2 cellular contexts compared by ENCODE assay signal in the genomic region with DNA sequence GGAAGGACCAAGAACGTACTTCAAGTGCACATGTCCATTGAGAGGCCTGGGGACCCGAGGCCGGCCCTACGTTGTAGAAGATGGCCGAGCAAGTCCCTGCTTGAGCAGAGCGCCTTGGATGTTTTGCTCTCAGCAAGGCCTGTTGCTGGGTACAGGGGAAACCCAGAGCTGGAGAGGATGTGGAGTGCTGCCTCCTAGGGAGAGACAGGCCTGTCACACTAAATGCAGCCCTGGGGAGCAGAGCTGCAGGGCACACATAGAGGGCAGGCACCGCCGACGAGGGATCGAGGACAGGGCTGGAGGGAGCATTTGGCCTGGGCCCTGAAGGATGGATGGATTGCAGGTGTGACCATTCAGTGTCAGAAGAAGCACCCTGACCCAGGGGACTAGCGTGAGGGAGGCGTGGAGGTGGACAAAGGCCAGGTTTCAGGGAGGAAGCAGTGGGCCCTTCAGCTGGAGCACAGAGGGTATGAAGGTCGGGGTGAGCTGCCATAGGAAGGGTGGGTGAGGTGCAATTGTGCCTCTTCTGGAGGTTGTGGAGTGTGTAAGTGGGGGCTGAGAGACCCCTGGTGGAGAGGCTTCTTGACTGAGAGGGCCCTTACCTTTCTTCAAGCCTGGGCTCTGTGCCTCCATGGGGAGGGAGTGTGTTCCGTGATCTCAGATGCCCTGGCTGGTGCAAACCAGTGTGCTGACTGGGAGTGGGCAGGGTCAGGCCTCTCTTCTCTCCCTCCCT.
TF ChIP-seq lines count a peak whose summit lies in the region.

No MANE protein-coding gene starts in this region.

TF ChIP-seq in HepG2, 621 proteins besides CTCF, POLR2A, EP300 and RAD21 (continued from another document):
- TF ChIP-seq, protein P1, sequence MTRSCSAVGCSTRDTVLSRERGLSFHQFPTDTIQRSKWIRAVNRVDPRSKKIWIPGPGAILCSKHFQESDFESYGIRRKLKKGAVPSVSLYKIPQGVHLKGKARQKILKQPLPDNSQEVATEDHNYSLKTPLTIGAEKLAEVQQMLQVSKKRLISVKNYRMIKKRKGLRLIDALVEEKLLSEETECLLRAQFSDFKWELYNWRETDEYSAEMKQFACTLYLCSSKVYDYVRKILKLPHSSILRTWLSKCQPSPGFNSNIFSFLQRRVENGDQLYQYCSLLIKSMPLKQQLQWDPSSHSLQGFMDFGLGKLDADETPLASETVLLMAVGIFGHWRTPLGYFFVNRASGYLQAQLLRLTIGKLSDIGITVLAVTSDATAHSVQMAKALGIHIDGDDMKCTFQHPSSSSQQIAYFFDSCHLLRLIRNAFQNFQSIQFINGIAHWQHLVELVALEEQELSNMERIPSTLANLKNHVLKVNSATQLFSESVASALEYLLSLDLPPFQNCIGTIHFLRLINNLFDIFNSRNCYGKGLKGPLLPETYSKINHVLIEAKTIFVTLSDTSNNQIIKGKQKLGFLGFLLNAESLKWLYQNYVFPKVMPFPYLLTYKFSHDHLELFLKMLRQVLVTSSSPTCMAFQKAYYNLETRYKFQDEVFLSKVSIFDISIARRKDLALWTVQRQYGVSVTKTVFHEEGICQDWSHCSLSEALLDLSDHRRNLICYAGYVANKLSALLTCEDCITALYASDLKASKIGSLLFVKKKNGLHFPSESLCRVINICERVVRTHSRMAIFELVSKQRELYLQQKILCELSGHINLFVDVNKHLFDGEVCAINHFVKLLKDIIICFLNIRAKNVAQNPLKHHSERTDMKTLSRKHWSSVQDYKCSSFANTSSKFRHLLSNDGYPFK (CRISPR knock-in tag; IDR thresholded peaks at IDR 0.05; ENCODE audit: borderline replicate concordance), result no peak

TF ChIP-seq in WTC11, 78 proteins besides CTCF, POLR2A, EP300 and RAD21 (continued from another document):
- TF ChIP-seq, protein P2, sequence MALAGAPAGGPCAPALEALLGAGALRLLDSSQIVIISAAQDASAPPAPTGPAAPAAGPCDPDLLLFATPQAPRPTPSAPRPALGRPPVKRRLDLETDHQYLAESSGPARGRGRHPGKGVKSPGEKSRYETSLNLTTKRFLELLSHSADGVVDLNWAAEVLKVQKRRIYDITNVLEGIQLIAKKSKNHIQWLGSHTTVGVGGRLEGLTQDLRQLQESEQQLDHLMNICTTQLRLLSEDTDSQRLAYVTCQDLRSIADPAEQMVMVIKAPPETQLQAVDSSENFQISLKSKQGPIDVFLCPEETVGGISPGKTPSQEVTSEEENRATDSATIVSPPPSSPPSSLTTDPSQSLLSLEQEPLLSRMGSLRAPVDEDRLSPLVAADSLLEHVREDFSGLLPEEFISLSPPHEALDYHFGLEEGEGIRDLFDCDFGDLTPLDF (CRISPR knock-in tag; IDR thresholded peaks at IDR 0.05), result no peak
- TF ChIP-seq CREB1 (CRISPR knock-in tag; IDR thresholded peaks at IDR 0.05) (no peak), ZNF423 (CRISPR knock-in tag; IDR thresholded peaks at IDR 0.05) (no peak), JUN (CRISPR knock-in tag; IDR thresholded peaks at IDR 0.05) (no peak)
- TF ChIP-seq, protein P3, sequence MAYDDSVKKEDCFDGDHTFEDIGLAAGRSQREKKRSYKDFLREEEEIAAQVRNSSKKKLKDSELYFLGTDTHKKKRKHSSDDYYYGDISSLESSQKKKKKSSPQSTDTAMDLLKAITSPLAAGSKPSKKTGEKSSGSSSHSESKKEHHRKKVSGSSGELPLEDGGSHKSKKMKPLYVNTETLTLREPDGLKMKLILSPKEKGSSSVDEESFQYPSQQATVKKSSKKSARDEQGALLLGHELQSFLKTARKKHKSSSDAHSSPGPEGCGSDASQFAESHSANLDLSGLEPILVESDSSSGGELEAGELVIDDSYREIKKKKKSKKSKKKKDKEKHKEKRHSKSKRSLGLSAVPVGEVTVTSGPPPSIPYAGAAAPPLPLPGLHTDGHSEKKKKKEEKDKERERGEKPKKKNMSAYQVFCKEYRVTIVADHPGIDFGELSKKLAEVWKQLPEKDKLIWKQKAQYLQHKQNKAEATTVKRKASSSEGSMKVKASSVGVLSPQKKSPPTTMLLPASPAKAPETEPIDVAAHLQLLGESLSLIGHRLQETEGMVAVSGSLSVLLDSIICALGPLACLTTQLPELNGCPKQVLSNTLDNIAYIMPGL (CRISPR knock-in tag; IDR thresholded peaks at IDR 0.05), result no peak
TF ChIP-seq in WTC11: peak in this region for 0.
